19 cellular contexts compared by ENCODE assay signal in genomic region chr19:18239303-18239702, GRCh38. TPM values are rescaled to one million over a fixed set of nuclear protein-coding genes. Genes with fewer than 3 reads are reported as not detected.
DNase-seq lines count a peak whose midpoint lies in the region; ATAC-seq, FAIRE-seq and TF ChIP-seq lines count a peak whose summit lies in the region.
"Had no signal": no experiment of that assay in that cellular context is flagged by ENCODE, and none has a peak within 500 bp of the region (broad histone marks: within the 10 kb centered on the region; RNA-seq: fewer than 3 reads in every experiment).

No MANE protein-coding gene starts in this region.

- no peaks in the 10 kb centered on the region for H3K9me1 ChIP-seq in K562 (ENCODE audit: control insufficient read depth, insufficient read depth, low read length)

- DNase-seq in A549 (ENCODE audit: low read depth in 1 of 2, low spot score in 1 of 2) (no peak), H9 (peak; percentile 56), K562 (ENCODE audit: extremely low read depth in 1 of 4, low spot score in 3 of 4) (peak in 2 of 4 experiments; percentile 52 to 59), OCI-M2 (lab: John Stamatoyannopoulos, UW; ENCODE audit: unreplicated experiment) (no peak), DMS 273 treated with DMSO at 0.1 percent for 48 hours (lab: John Stamatoyannopoulos, UW) (no peak)
- DNase-seq: activated CD4-positive, CD25-positive, alpha-beta regulatory T cell treated with anti-CD3 and anti-CD28 coated beads, Interleukin-2, amount 50 U/mL, for 72 hours; activated CD8-positive, alpha-beta memory T cell treated with anti-CD3 and anti-CD28 coated beads, Interleukin-2, amount 50 U/mL, for 48 hours; body of pancreas; cortex of kidney; erythroblast; GF-D8; lower lobe of right lung; NCI-H187 treated with DMSO at 0.1 percent for 48 hours; SHP77 treated with DMSO at 0.1 percent for 48 hours; T-helper 2 cell had no signal

- H3K23me2 ChIP-seq in H9 (ENCODE audit: insufficient read length, low read depth, low read length, poor library complexity, severe bottlenecking) = no peaks in the 10 kb centered on the region

- H4K91ac ChIP-seq in H9 (ENCODE audit: insufficient read length, low read depth, low read length) = no peak overlapping the region

- H3K4ac ChIP-seq in H9 (ENCODE audit: low read depth, low read length) = no peak overlapping the region

- no peak overlapping the region for H3K9ac ChIP-seq in H9 (ENCODE audit: extremely low read depth, insufficient read length, low read length)
- no peak overlapping the region for H3K9ac ChIP-seq in K562 (ENCODE audit: insufficient read depth in 1 of 2, low read depth in 2 of 2, low read length in 2 of 2)

- no peak overlapping the region for H2BK120ac ChIP-seq in H9 (ENCODE audit: low read depth, low read length, poor library complexity, severe bottlenecking)

- H3K56ac ChIP-seq in H9 (ENCODE audit: insufficient read length, low read depth, low read length) = no peak overlapping the region

- in situ Hi-C loops in K562 (cut with MboI) = no loop called here

- no peak overlapping the region for H3K4me3 ChIP-seq in A549
- no peak overlapping the region for H3K4me3 ChIP-seq in K562
- H3K4me3 ChIP-seq: body of pancreas, gastroesophageal sphincter, lower lobe of right lung, smooth muscle cell, thoracic aorta had no signal

- H3K4me1 ChIP-seq in A549 (no peaks in the 10 kb centered on the region), H9 (ENCODE audit: insufficient read depth, low read length) (no peaks in the 10 kb centered on the region), K562 (replicated peaks in 1 of 2; ENCODE audit: control insufficient read depth in 2 of 2, insufficient read depth in 2 of 2, low read length in 2 of 2) (no peaks in the 10 kb centered on the region; a peak in 1 of 5 replicates)
- H3K4me1 ChIP-seq: body of pancreas, gastroesophageal sphincter, lower lobe of right lung had no signal

- 0 out of 6 replicates have a peak, but pooled peaks of 1 of the 2 experiments have one; percentile 39 for ATAC-seq in A549
- peak; percentile 55 for ATAC-seq in K562
- no peak for ATAC-seq in HG03045 (IDR thresholded peaks at IDR 0.05; ENCODE audit: unreplicated experiment)
- ATAC-seq: body of pancreas, gastroesophageal sphincter, lower lobe of right lung had no signal

- no peaks in the 10 kb centered on the region for H3K79me1 ChIP-seq in H9 (ENCODE audit: insufficient read depth, low read depth, low read length, poor library complexity, severe bottlenecking)

- H3K4me3 Mint-ChIP-seq in H9 = no peak overlapping the region

- H3K36me3 Mint-ChIP-seq in H9 (ENCODE audit: insufficient read depth in 1 of 3, low read depth in 3 of 3) = no peaks in the 10 kb centered on the region

- TF ChIP-seq RAD21 in A549 (conservative IDR thresholded peaks at IDR 0.05 in 1 of 2, IDR thresholded peaks at IDR 0.05 in 1 of 2) (no peak), K562 (CRISPR knock-in tag; conservative IDR thresholded peaks at IDR 0.05 in 1 of 2, IDR thresholded peaks at IDR 0.05 in 1 of 2) (no peak)

- H3K18ac ChIP-seq in H9 (ENCODE audit: insufficient read length, low read depth, low read length) = no peak overlapping the region

- no peak overlapping the region for H3K4me2 ChIP-seq in A549
- no peak overlapping the region for H3K4me2 ChIP-seq in H9 (ENCODE audit: insufficient read depth, insufficient read length, low read length)
- H3K4me2 ChIP-seq in K562 (ENCODE audit: insufficient read depth, low read length) = no peak overlapping the region
- H3K4me2 ChIP-seq: smooth muscle cell had no signal

- no peak overlapping the region for H2BK20ac ChIP-seq in H9 (ENCODE audit: low read depth, low read length, poor library complexity, severe bottlenecking)

- H3T11ph ChIP-seq in H9 (ENCODE audit: low read length) = no peak overlapping the region

- no peak overlapping the region for H2BK15ac ChIP-seq in H9 (ENCODE audit: low read depth, low read length)

- FAIRE-seq in A549 (lab: Jason Lieb, UNC) (no peak), K562 (lab: Jason Lieb, UNC) (peak; percentile 29)

- no peaks in the 10 kb centered on the region for H3K27me3 ChIP-seq in H9 (ENCODE audit: insufficient read depth, low read length)
- H3K27me3 ChIP-seq in K562 (ENCODE audit: control insufficient read depth in 2 of 2, insufficient read depth in 2 of 2, low read length in 2 of 2) = peaks cover 5 to 32% of the 10 kb centered on the region in 2 experiments; a peak in 3 of 5 replicates
- H3K27me3 ChIP-seq: body of pancreas had no signal

- TF ChIP-seq CTCF in A549 (IDR thresholded peaks at IDR 0.05) (no peak), H9 (conservative IDR thresholded peaks at IDR 0.05) (no peak), K562 (IDR thresholded peaks at IDR 0.05 in 2 of 3, conservative IDR thresholded peaks at IDR 0.05 in 1 of 3; ENCODE audit: insufficient read depth in 2 of 3, low read depth in 1 of 3, low read length in 3 of 3) (no peak)

- H3K14ac ChIP-seq in H9 (ENCODE audit: insufficient read depth, low read length) = no peak overlapping the region

- no peak overlapping the region for H3K23ac ChIP-seq in H9 (ENCODE audit: insufficient read length, low read depth, low read length)

- no peak overlapping the region for H3K27ac Mint-ChIP-seq in H9

- H3K9me3 Mint-ChIP-seq in H9 = no peaks in the 10 kb centered on the region

- H3K27ac ChIP-seq in A549 (no peak overlapping the region), H9 (ENCODE audit: insufficient read length, low read depth, low read length) (no peak overlapping the region), K562 (ENCODE audit: extremely low read depth, low read depth, low read length) (no peak overlapping the region)
- H3K27ac ChIP-seq: body of pancreas, gastroesophageal sphincter, lower lobe of right lung, thoracic aorta had no signal

- H4K5ac ChIP-seq in H9 (ENCODE audit: insufficient read length, low read depth, low read length) = no peak overlapping the region

- intact Hi-C loops in K562 (cut with micrococcal nuclease) = no loop called here

- no peak overlapping the region for H2BK5ac ChIP-seq in H9 (ENCODE audit: insufficient read length, low read length)

- CTCF ChIA-PET in A549 (lab: Yijun Ruan, JAX) (interaction anchor here (1.0 to 3.9 kb wide), 6 partner anchors 11 to 126 kb away, joined by 3 to 45 read pairs (median 4); a partner anchor contains a TSS), K562 (lab: Yijun Ruan, JAX; ENCODE audit: low intra/inter-chr PET ratio) (interaction anchor here (1.5 kb wide), 1 partner anchor 12 kb away, joined by 3 read pairs; no protein-coding TSS in a partner anchor)

- H3K36me3 ChIP-seq in K562 (ENCODE audit: control insufficient read depth, insufficient read depth, low read length) = no peaks in the 10 kb centered on the region
- H3K36me3 ChIP-seq: gastroesophageal sphincter, lower lobe of right lung, thoracic aorta had no signal

- H3K9me3 ChIP-seq in A549 = no peaks in the 10 kb centered on the region
- no peaks in the 10 kb centered on the region for H3K9me3 ChIP-seq in H9 (ENCODE audit: control insufficient read depth, low read depth, low read length)
- H3K9me3 ChIP-seq in K562 (replicated peaks; ENCODE audit: control insufficient read depth, insufficient read depth, low read depth, low read length) = no peaks in the 10 kb centered on the region
- H3K9me3 ChIP-seq: body of pancreas, gastroesophageal sphincter, lower lobe of right lung, thoracic aorta had no signal

- no peaks in the 10 kb centered on the region for H4K20me1 ChIP-seq in H9 (ENCODE audit: control insufficient read depth, insufficient read depth, insufficient read length)
- H4K20me1 ChIP-seq in K562 (replicated peaks; ENCODE audit: control insufficient read depth, insufficient read depth, low read length) = no peaks in the 10 kb centered on the region

- no peak overlapping the region for H2BK12ac ChIP-seq in H9 (ENCODE audit: insufficient read length, low read depth, low read length)

- TF ChIP-seq EP300 in A549 (IDR thresholded peaks at IDR 0.05) = no peak
- TF ChIP-seq EP300 in K562 (IDR thresholded peaks at IDR 0.05; ENCODE audit: low read length) = no peak

- TF ChIP-seq POLR2A in A549 (IDR thresholded peaks at IDR 0.05; ENCODE audit: low read length) (no peak), K562 (conservative IDR thresholded peaks at IDR 0.05) (no peak)

- H3K27me3 Mint-ChIP-seq in H9 (ENCODE audit: low read depth) = peaks cover 49% of the 10 kb centered on the region

- no peaks in the 10 kb centered on the region for H3K79me2 ChIP-seq in H9 (ENCODE audit: insufficient read depth, low read length)
- no peaks in the 10 kb centered on the region for H3K79me2 ChIP-seq in K562 (ENCODE audit: control insufficient read depth, insufficient read depth, low read length)

- POLR2A ChIA-PET in A549 (lab: Yijun Ruan, JAX) (interaction anchor here (0.9 kb wide), 1 partner anchor 8 kb away, joined by 4 read pairs; no protein-coding TSS in a partner anchor), K562 (lab: Yijun Ruan, JAX) (interaction anchor here (0.6 to 2.0 kb wide), 2 partner anchors 15 to 150 kb away, joined by 3 to 9 read pairs; no protein-coding TSS in a partner anchor)

- H3K4me1 Mint-ChIP-seq in H9 = no peaks in the 10 kb centered on the region

- WGBS in A549 (ENCODE audit: missing lambda C conversion rate) = 26% methylated on average over 12 of the region's 12 CpGs
- WGBS in H9 (ENCODE audit: extremely low coverage, insufficient read length, low lambda C conversion rate) = no CpG with 5 or more reads among the region's 12 CpGs
- WGBS in K562 (ENCODE audit: insufficient coverage, low coverage, missing lambda C conversion rate) = 1% methylated on average over 12 of the region's 12 CpGs

- BruUV-seq in K562 (replicated peaks; lab: Mats Ljungman, UMichigan) = no TSS peak

- H4K8ac ChIP-seq in H9 (replicated peaks; ENCODE audit: insufficient read length, low read depth, low read length) = no peak overlapping the region

- no peak overlapping the region for H2AFZ ChIP-seq in H9 (ENCODE audit: low read length)
- H2AFZ ChIP-seq in K562 (ENCODE audit: low read depth, low read length) = no peak overlapping the region

- no peak overlapping the region for H2AK5ac ChIP-seq in H9 (ENCODE audit: insufficient read length, low read length)

RNA-seq across cellular contexts. Expression of gene PDE4C, which starts 13.1 kb away (rescaled TPM):
- polyA plus RNA-seq in A549 (2011; rRNA removed) = 0.25 and 0.54 TPM in 2 replicates
- 0.33 and 0.53 TPM in 2 replicates for polyA plus RNA-seq in A549 (2012; cell fraction: cytosol; rRNA removed)
- polyA plus RNA-seq in A549 (2012; cell fraction: nucleus; rRNA removed) = 2.6 and 3.3 TPM in 2 replicates
- polyA plus RNA-seq in A549 (2017; fragmentation: RNase III; extraction: RNeasy Plus Mini Kit Qiagen cat#74134 plus additional on column Dnase treatment) = 0.34 to 0.65 TPM (median 0.55 TPM) in 3 replicates
- polyA minus RNA-seq in A549 (2011; rRNA and poly(A)+ RNA removed) = 0.21 TPM in 1 of 2 replicates, not detected in the other
- 1.4 and 1.8 TPM in 2 replicates for total RNA-seq in H9 (2021)
- total RNA-seq in K562 (2011; cell fraction: chromatin; rRNA removed; ENCODE audit: low replicate concordance) = 1.9 and 5.1 TPM in 2 replicates
- 2.2 and 3.0 TPM in 2 replicates for total RNA-seq in K562 (2011; cell fraction: nucleolus; rRNA removed)
- total RNA-seq in K562 (2011; cell fraction: nucleoplasm; rRNA removed) = 1.3 and 1.6 TPM in 2 replicates
- total RNA-seq in K562 (2014; rRNA removed) = 0.16 and 0.91 TPM in 2 replicates
- 0.11 and 0.29 TPM in 2 replicates for total RNA-seq in K562 (2014; rRNA removed; fragmentation: Illumina TruSeq; extraction: Trizol)
- not detected in 2 replicates for total RNA-seq in K562 (2015; rRNA removed; fragmentation: Illumina TruSeq; extraction: Trizol)
- 0.29 and 0.45 TPM in 2 replicates for total RNA-seq in K562 (2021)
- 0.60 and 0.81 TPM in 2 replicates for polyA plus RNA-seq in K562 (2011; rRNA removed)
- polyA plus RNA-seq in K562 (2011; cell fraction: cytosol; rRNA removed) = 0.83 and 0.88 TPM in 2 replicates
- 4.1 and 6.8 TPM in 2 replicates for polyA plus RNA-seq in K562 (2011; cell fraction: nucleus; rRNA removed)
- 0.17 and 0.22 TPM in 2 replicates for polyA plus RNA-seq in K562 (2012)
- 0.06 and 0.24 TPM in 2 replicates for polyA plus RNA-seq in K562 (2014; fragmentation: Illumina TruSeq; extraction: Trizol)
- polyA plus RNA-seq in K562 (2014; fragmentation: Nextera tagmentation; extraction: Ambion mirVana) = under 1 TPM; 0.04 to 0.08 TPM
- 0.81 and 0.89 TPM in 2 replicates for polyA plus RNA-seq in K562 (2014; rRNA removed)
- polyA minus RNA-seq in K562 (2011; rRNA and poly(A)+ RNA removed) = 0.18 TPM in 1 of 2 replicates, not detected in the other
- polyA minus RNA-seq in K562 (2011; cell fraction: cytosol; rRNA and poly(A)+ RNA removed) = 0.86 TPM in 1 of 2 replicates, not detected in the other
- 1.1 and 1.8 TPM in 2 replicates for polyA minus RNA-seq in K562 (2011; cell fraction: nucleus; rRNA and poly(A)+ RNA removed)

RNA-seq across cellular contexts. Expression of gene IQCN, which starts 34.9 kb away (rescaled TPM):
- polyA plus RNA-seq in A549 (2011; rRNA removed) (0.34 and 0.63 TPM in 2 replicates), A549 (2017; fragmentation: RNase III; extraction: RNeasy Plus Mini Kit Qiagen cat#74134 plus additional on column Dnase treatment) (0.49 to 0.64 TPM (median 0.50 TPM) in 3 replicates), K562 (2011; rRNA removed) (0.01 and 0.03 TPM in 2 replicates), K562 (2014; fragmentation: Illumina TruSeq; extraction: Trizol) (0.01 and 0.03 TPM in 2 replicates), K562 (2014; fragmentation: Nextera tagmentation; extraction: Ambion mirVana) (not detected), K562 (2014; rRNA removed) (not detected in 2 replicates)
- polyA plus RNA-seq in A549 (2012; cell fraction: cytosol; rRNA removed) = 0.17 and 0.21 TPM in 2 replicates
- polyA plus RNA-seq in A549 (2012; cell fraction: nucleus; rRNA removed) = 2.2 and 2.4 TPM in 2 replicates
- polyA minus RNA-seq in A549 (2011; rRNA and poly(A)+ RNA removed) = 1.5 and 2.2 TPM in 2 replicates
- total RNA-seq in H9 (2021) (0.39 and 0.48 TPM in 2 replicates), K562 (2014; rRNA removed) (0.04 and 0.05 TPM in 2 replicates), K562 (2014; rRNA removed; fragmentation: Illumina TruSeq; extraction: Trizol) (0.04 TPM in 1 of 2 replicates, not detected in the other), K562 (2015; rRNA removed; fragmentation: Illumina TruSeq; extraction: Trizol) (0.04 and 0.07 TPM in 2 replicates), K562 (2021) (0.07 and 0.16 TPM in 2 replicates)
- 0.35 and 0.67 TPM in 2 replicates for total RNA-seq in K562 (2011; cell fraction: chromatin; rRNA removed; ENCODE audit: low replicate concordance)
- total RNA-seq in K562 (2011; cell fraction: nucleolus; rRNA removed) = 0.17 and 0.39 TPM in 2 replicates
- total RNA-seq in K562 (2011; cell fraction: nucleoplasm; rRNA removed) = 0.29 and 0.38 TPM in 2 replicates
- 0.01 TPM in 1 of 2 replicates, not detected in the other for polyA plus RNA-seq in K562 (2011; cell fraction: cytosol; rRNA removed)
- polyA plus RNA-seq in K562 (2011; cell fraction: nucleus; rRNA removed) = 0.06 and 0.33 TPM in 2 replicates
- 0.05 and 0.35 TPM in 2 replicates for polyA plus RNA-seq in K562 (2012)
- 0.21 TPM in 1 of 2 replicates, not detected in the other for polyA minus RNA-seq in K562 (2011; rRNA and poly(A)+ RNA removed)
- not detected in 2 replicates for polyA minus RNA-seq in K562 (2011; cell fraction: cytosol; rRNA and poly(A)+ RNA removed)
- 0.22 and 0.27 TPM in 2 replicates for polyA minus RNA-seq in K562 (2011; cell fraction: nucleus; rRNA and poly(A)+ RNA removed)

RNA-seq across cellular contexts. Expression of gene RAB3A, which starts 35.5 kb away (rescaled TPM):
- polyA plus RNA-seq in A549 (2011; rRNA removed) (0.39 and 1.0 TPM in 2 replicates), A549 (2017; fragmentation: RNase III; extraction: RNeasy Plus Mini Kit Qiagen cat#74134 plus additional on column Dnase treatment) (1.0 to 1.6 TPM (median 1.4 TPM) in 3 replicates), K562 (2011; rRNA removed) (0.84 and 2.9 TPM in 2 replicates), K562 (2014; fragmentation: Illumina TruSeq; extraction: Trizol) (1.9 and 2.8 TPM in 2 replicates), K562 (2014; fragmentation: Nextera tagmentation; extraction: Ambion mirVana) (under 1 TPM in 1 of 2 experiments, not detected in 1; 0.17 TPM), K562 (2014; rRNA removed) (0.94 and 1.00 TPM in 2 replicates)
- 1.8 and 2.2 TPM in 2 replicates for polyA plus RNA-seq in A549 (2012; cell fraction: cytosol; rRNA removed)
- polyA plus RNA-seq in A549 (2012; cell fraction: nucleus; rRNA removed) = 1.5 and 2.9 TPM in 2 replicates
- polyA minus RNA-seq in A549 (2011; rRNA and poly(A)+ RNA removed) = 4.0 and 4.3 TPM in 2 replicates
- total RNA-seq in H9 (2021) (6.8 and 8.5 TPM in 2 replicates), K562 (2014; rRNA removed) (0.86 and 2.5 TPM in 2 replicates), K562 (2014; rRNA removed; fragmentation: Illumina TruSeq; extraction: Trizol) (0.26 and 0.69 TPM in 2 replicates), K562 (2015; rRNA removed; fragmentation: Illumina TruSeq; extraction: Trizol) (1.6 and 1.7 TPM in 2 replicates), K562 (2021) (3.7 and 5.1 TPM in 2 replicates)
- 10.4 and 16.2 TPM in 2 replicates for total RNA-seq in K562 (2011; cell fraction: chromatin; rRNA removed; ENCODE audit: low replicate concordance)
- 8.7 and 9.3 TPM in 2 replicates for total RNA-seq in K562 (2011; cell fraction: nucleolus; rRNA removed)
- 7.6 and 8.3 TPM in 2 replicates for total RNA-seq in K562 (2011; cell fraction: nucleoplasm; rRNA removed)
- polyA plus RNA-seq in K562 (2011; cell fraction: cytosol; rRNA removed) = 1.7 and 3.2 TPM in 2 replicates
- 4.7 and 6.5 TPM in 2 replicates for polyA plus RNA-seq in K562 (2011; cell fraction: nucleus; rRNA removed)
- 1.5 and 2.0 TPM in 2 replicates for polyA plus RNA-seq in K562 (2012)
- 6.4 and 9.5 TPM in 2 replicates for polyA minus RNA-seq in K562 (2011; rRNA and poly(A)+ RNA removed)
- polyA minus RNA-seq in K562 (2011; cell fraction: cytosol; rRNA and poly(A)+ RNA removed) = 5.4 and 7.2 TPM in 2 replicates
- polyA minus RNA-seq in K562 (2011; cell fraction: nucleus; rRNA and poly(A)+ RNA removed) = 3.9 and 8.4 TPM in 2 replicates

RNA-seq across cellular contexts. Expression of gene JUND, which starts 42.1 kb away (rescaled TPM):
- polyA plus RNA-seq in A549 (2011; rRNA removed) (52.9 and 68.9 TPM in 2 replicates), A549 (2017; fragmentation: RNase III; extraction: RNeasy Plus Mini Kit Qiagen cat#74134 plus additional on column Dnase treatment) (52.6 to 70.4 TPM (median 65.1 TPM) in 3 replicates), K562 (2011; rRNA removed) (74.2 and 83.0 TPM in 2 replicates), K562 (2014; fragmentation: Illumina TruSeq; extraction: Trizol) (42.3 and 63.5 TPM in 2 replicates), K562 (2014; fragmentation: Nextera tagmentation; extraction: Ambion mirVana) (10 to 100 TPM in 1 of 2 experiments, 1 to 10 TPM in 1; 6.4 to 11.8 TPM), K562 (2014; rRNA removed) (210 and 216 TPM in 2 replicates)
- polyA plus RNA-seq in A549 (2012; cell fraction: cytosol; rRNA removed) = 96.0 and 202 TPM in 2 replicates
- polyA plus RNA-seq in A549 (2012; cell fraction: nucleus; rRNA removed) = 69.5 and 147 TPM in 2 replicates
- 23.0 and 35.5 TPM in 2 replicates for polyA minus RNA-seq in A549 (2011; rRNA and poly(A)+ RNA removed)
- total RNA-seq in H9 (2021) (103 and 109 TPM in 2 replicates), K562 (2014; rRNA removed) (279 and 297 TPM in 2 replicates), K562 (2014; rRNA removed; fragmentation: Illumina TruSeq; extraction: Trizol) (17.4 and 22.6 TPM in 2 replicates), K562 (2015; rRNA removed; fragmentation: Illumina TruSeq; extraction: Trizol) (33.1 and 33.7 TPM in 2 replicates), K562 (2021) (245 and 286 TPM in 2 replicates)
- 31.7 and 143 TPM in 2 replicates for total RNA-seq in K562 (2011; cell fraction: chromatin; rRNA removed; ENCODE audit: low replicate concordance)
- total RNA-seq in K562 (2011; cell fraction: nucleolus; rRNA removed) = 201 and 240 TPM in 2 replicates
- total RNA-seq in K562 (2011; cell fraction: nucleoplasm; rRNA removed) = 97.7 and 104 TPM in 2 replicates
- 93.8 and 405 TPM in 2 replicates for polyA plus RNA-seq in K562 (2011; cell fraction: cytosol; rRNA removed)
- 78.6 and 150 TPM in 2 replicates for polyA plus RNA-seq in K562 (2011; cell fraction: nucleus; rRNA removed)
- polyA plus RNA-seq in K562 (2012) = 73.8 and 111 TPM in 2 replicates
- 27.0 and 65.5 TPM in 2 replicates for polyA minus RNA-seq in K562 (2011; rRNA and poly(A)+ RNA removed)
- polyA minus RNA-seq in K562 (2011; cell fraction: cytosol; rRNA and poly(A)+ RNA removed) = 243 and 277 TPM in 2 replicates
- 89.5 and 108 TPM in 2 replicates for polyA minus RNA-seq in K562 (2011; cell fraction: nucleus; rRNA and poly(A)+ RNA removed)

RNA-seq across cellular contexts. Expression of gene MPV17L2, which starts 46.3 kb away (rescaled TPM):
- polyA plus RNA-seq in A549 (2011; rRNA removed) (8.3 and 11.4 TPM in 2 replicates), A549 (2017; fragmentation: RNase III; extraction: RNeasy Plus Mini Kit Qiagen cat#74134 plus additional on column Dnase treatment) (12.2 to 13.9 TPM (median 12.3 TPM) in 3 replicates), K562 (2011; rRNA removed) (28.4 and 49.3 TPM in 2 replicates), K562 (2014; fragmentation: Illumina TruSeq; extraction: Trizol) (60.2 and 60.9 TPM in 2 replicates), K562 (2014; fragmentation: Nextera tagmentation; extraction: Ambion mirVana) (10 to 100 TPM; 10.6 to 11.0 TPM), K562 (2014; rRNA removed) (60.0 and 67.1 TPM in 2 replicates)
- polyA plus RNA-seq in A549 (2012; cell fraction: cytosol; rRNA removed) = 21.3 and 27.1 TPM in 2 replicates
- 11.6 and 15.3 TPM in 2 replicates for polyA plus RNA-seq in A549 (2012; cell fraction: nucleus; rRNA removed)
- polyA minus RNA-seq in A549 (2011; rRNA and poly(A)+ RNA removed) = 11.7 and 13.5 TPM in 2 replicates
- total RNA-seq in H9 (2021) (22.4 and 26.4 TPM in 2 replicates), K562 (2014; rRNA removed) (37.8 and 54.6 TPM in 2 replicates), K562 (2014; rRNA removed; fragmentation: Illumina TruSeq; extraction: Trizol) (11.7 and 21.1 TPM in 2 replicates), K562 (2015; rRNA removed; fragmentation: Illumina TruSeq; extraction: Trizol) (27.8 and 28.5 TPM in 2 replicates), K562 (2021) (31.7 and 33.8 TPM in 2 replicates)
- 8.8 and 30.9 TPM in 2 replicates for total RNA-seq in K562 (2011; cell fraction: chromatin; rRNA removed; ENCODE audit: low replicate concordance)
- total RNA-seq in K562 (2011; cell fraction: nucleolus; rRNA removed) = 42.9 and 46.5 TPM in 2 replicates
- 23.2 and 24.7 TPM in 2 replicates for total RNA-seq in K562 (2011; cell fraction: nucleoplasm; rRNA removed)
- polyA plus RNA-seq in K562 (2011; cell fraction: cytosol; rRNA removed) = 61.2 and 112 TPM in 2 replicates
- 20.0 and 27.3 TPM in 2 replicates for polyA plus RNA-seq in K562 (2011; cell fraction: nucleus; rRNA removed)
- polyA plus RNA-seq in K562 (2012) = 30.6 and 34.2 TPM in 2 replicates
- 14.7 and 21.0 TPM in 2 replicates for polyA minus RNA-seq in K562 (2011; rRNA and poly(A)+ RNA removed)
- polyA minus RNA-seq in K562 (2011; cell fraction: cytosol; rRNA and poly(A)+ RNA removed) = 13.2 and 21.0 TPM in 2 replicates
- polyA minus RNA-seq in K562 (2011; cell fraction: nucleus; rRNA and poly(A)+ RNA removed) = 10.2 and 11.6 TPM in 2 replicates

Comparison
In these comparisons a context has a peak if more than half of its experiments do, and no peak if none do; other contexts are left out.
1. Of the 35 proteins assayed by ChIP-seq in both K562 and A549: peak only in K562: BHLHE40, E2F6, EHMT2, HDAC2, NR3C1 and USF2; only in A549: none; in both: MAX and REST; in neither: 23; mixed calls (peak in some experiments, not most) for 4.